In the genomic region with DNA sequence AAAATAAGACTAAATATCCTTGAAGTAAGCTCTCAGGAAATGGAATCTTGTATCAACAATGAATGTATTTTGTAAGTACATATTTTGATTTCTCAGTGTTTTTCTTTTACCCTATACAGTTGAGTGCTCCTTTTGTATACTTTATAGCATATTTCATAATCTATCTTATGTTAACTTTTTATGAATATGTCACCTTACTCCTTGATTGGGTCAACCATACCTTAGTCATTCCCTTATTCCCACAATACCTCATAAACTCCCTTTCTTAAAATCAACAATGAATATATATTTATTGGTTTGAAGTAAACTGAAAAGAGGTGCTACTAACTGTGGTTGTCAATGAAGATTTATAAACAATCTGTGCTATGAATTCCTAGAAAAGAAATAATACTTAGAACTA, we compare ENCODE assay signal across 17 cellular contexts.
DNase-seq lines count a peak whose midpoint lies in the region; ATAC-seq and TF ChIP-seq lines count a peak whose summit lies in the region.
"Had no signal": no experiment of that assay in that cellular context is flagged by ENCODE, and none has a peak within 500 bp of the region (broad histone marks: within the 10 kb centered on the region; RNA-seq: fewer than 3 reads in every experiment).

No MANE protein-coding gene starts in this region.

- DNase-seq in GM23338 (ENCODE audit: low spot score) (no peak), WTC11 (ENCODE audit: low spot score) (no peak), NCI-H2107 treated with DMSO at 0.1 percent for 48 hours (lab: John Stamatoyannopoulos, UW; ENCODE audit: unreplicated experiment) (no peak)
- DNase-seq: Calu3; CD8-positive, alpha-beta T cell; DMS79 treated with DMSO at 0.1 percent for 48 hours; GF-D8; HCEC 1CT; KBM-7 had no signal

- H2AFZ ChIP-seq in GM23338 = no peak overlapping the region

- no peaks in the 10 kb centered on the region for H3K36me3 ChIP-seq in GM23338 (ENCODE audit: insufficient read depth)
- H3K36me3 ChIP-seq in HUES6 (ENCODE audit: control insufficient read depth, insufficient read depth, low read length) = no peaks in the 10 kb centered on the region
- H3K36me3 ChIP-seq in iPS-18a (ENCODE audit: control insufficient read depth, low read depth, low read length) = no peaks in the 10 kb centered on the region
- H3K36me3 ChIP-seq: BLaER1 treated with 17β-estradiol and CSF1 and Interleukin-3, amounts not matched to agents 10 nM and 100 nM had no signal

- no peaks in the 10 kb centered on the region for H3K79me2 ChIP-seq in GM23338 (replicated peaks; ENCODE audit: insufficient read depth)

- H3F3A ChIP-seq in GM23338 (replicated peaks; ENCODE audit: low read depth) = no peaks in the 10 kb centered on the region

- H3K9ac ChIP-seq in HUES6 (ENCODE audit: low read length) = no peak overlapping the region
- peak overlapping the region; percentile 12 for H3K9ac ChIP-seq in iPS-18a (ENCODE audit: low read length)
- H3K9ac ChIP-seq: BLaER1 treated with 17β-estradiol and CSF1 and Interleukin-3, amounts not matched to agents 10 nM and 100 nM had no signal

- peak overlapping the region; percentile 55; the same call in 1 of the 2 replicates for H3K4me2 ChIP-seq in GM23338
- H3K4me2 ChIP-seq: BLaER1 treated with 17β-estradiol and CSF1 and Interleukin-3, amounts not matched to agents 10 nM and 100 nM had no signal

- H3K4me1 Mint-ChIP-seq in GM23338 = peaks cover 28% of the 10 kb centered on the region
- H3K4me1 Mint-ChIP-seq in WTC11 = peaks cover 39% of the 10 kb centered on the region
- H3K4me1 Mint-ChIP-seq: B cell, IgD-negative memory B cell had no signal

- no peak for TF ChIP-seq CTCF in GM23338 (conservative IDR thresholded peaks at IDR 0.05; ENCODE audit: low read depth in 2 of 2)
- no peak for TF ChIP-seq CTCF in WTC11 (IDR thresholded peaks at IDR 0.05)

- H3K9me3 ChIP-seq in HUES6 (ENCODE audit: control insufficient read depth, insufficient read depth, low read depth, low read length) = 0 out of 2 replicates have a peak, but pooled peaks cover 3% of the 10 kb centered on the region
- H3K9me3 ChIP-seq in iPS-18a (ENCODE audit: control insufficient read depth, low read depth, low read length) = no peaks in the 10 kb centered on the region

- peaks cover 17% of the 10 kb centered on the region for H3K9me2 ChIP-seq in GM23338 (ENCODE audit: insufficient read depth)

- H4K20me1 ChIP-seq in GM23338 (replicated peaks; ENCODE audit: insufficient read depth) = no peaks in the 10 kb centered on the region
- H4K20me1 ChIP-seq: BLaER1 treated with 17β-estradiol and CSF1 and Interleukin-3, amounts not matched to agents 10 nM and 100 nM had no signal

- CTCF ChIA-PET in WTC11 (lab: Charles Lee) = no interaction called here

- H3K4me3 ChIP-seq in GM23338 = no peak overlapping the region
- H3K4me3 ChIP-seq in HUES6 (ENCODE audit: low read depth, low read length) = no peak overlapping the region
- H3K4me3 ChIP-seq in iPS-18a (ENCODE audit: low read length) = no peak overlapping the region
- H3K4me3 ChIP-seq: BLaER1 treated with 17β-estradiol and CSF1 and Interleukin-3, amounts not matched to agents 10 nM and 100 nM had no signal

- POLR2A ChIA-PET in WTC11 (lab: Charles Lee) = no interaction called here

- H3K4me1 ChIP-seq in GM23338 (ENCODE audit: insufficient read depth) (peaks cover 23% of the 10 kb centered on the region), HUES6 (ENCODE audit: control insufficient read depth, insufficient read depth, low read length) (peaks cover 20% of the 10 kb centered on the region), iPS-18a (ENCODE audit: control insufficient read depth, low read depth, low read length) (peaks cover 19% of the 10 kb centered on the region)

- H3K27ac Mint-ChIP-seq in GM23338 = peak overlapping the region; percentile 82
- peak overlapping the region; percentile 91; the same call in 1 of the 2 replicates for H3K27ac Mint-ChIP-seq in WTC11
- H3K27ac Mint-ChIP-seq: B cell; CD8-positive, alpha-beta T cell; IgD-negative memory B cell had no signal

- H3K27me3 Mint-ChIP-seq in GM23338 (ENCODE audit: insufficient read depth, low read depth, poor library complexity) (no peaks in the 10 kb centered on the region), WTC11 (ENCODE audit: low read depth) (peaks cover 69% of the 10 kb centered on the region)
- H3K27me3 Mint-ChIP-seq: B cell, IgD-negative memory B cell had no signal

- H3K4me3 Mint-ChIP-seq in GM23338 (no peak overlapping the region), WTC11 (no peak overlapping the region)
- H3K4me3 Mint-ChIP-seq: B cell; CD8-positive, alpha-beta T cell; IgD-negative memory B cell had no signal

- ATAC-seq in GM23338 = no peak
- ATAC-seq in WTC11 = no peak
- no peak for ATAC-seq in GM19463 (IDR thresholded peaks at IDR 0.05; ENCODE audit: unreplicated experiment)
- ATAC-seq in HG03139 (IDR thresholded peaks at IDR 0.05; ENCODE audit: unreplicated experiment) = no peak
- ATAC-seq in HG03457 (IDR thresholded peaks at IDR 0.05; ENCODE audit: unreplicated experiment) = no peak
- ATAC-seq: CD8-positive, alpha-beta T cell had no signal

- no peaks in the 10 kb centered on the region for H3K27me3 ChIP-seq in GM23338 (ENCODE audit: insufficient read depth)
- no peaks in the 10 kb centered on the region for H3K27me3 ChIP-seq in HUES6 (ENCODE audit: control insufficient read depth, insufficient read depth, low read length)
- no peaks in the 10 kb centered on the region for H3K27me3 ChIP-seq in iPS-18a (ENCODE audit: control insufficient read depth, insufficient read depth, low read length)
- H3K27me3 ChIP-seq: BLaER1 treated with 17β-estradiol and CSF1 and Interleukin-3, amounts not matched to agents 10 nM and 100 nM had no signal

- H3K27ac ChIP-seq in GM23338 (ENCODE audit: low read depth) = no peak overlapping the region
- H3K27ac ChIP-seq in HUES6 (ENCODE audit: low read depth, low read length) = 0 out of 2 replicates have a peak overlapping the region, but pooled peaks have one; percentile 11
- no peak overlapping the region for H3K27ac ChIP-seq in iPS-18a (ENCODE audit: low read length)
- H3K27ac ChIP-seq: BLaER1 treated with 17β-estradiol and CSF1 and Interleukin-3, amounts not matched to agents 10 nM and 100 nM had no signal

- H3K36me3 Mint-ChIP-seq in GM23338 (ENCODE audit: low read depth) (peaks cover 36% of the 10 kb centered on the region), WTC11 (peaks cover 32% of the 10 kb centered on the region)
- H3K36me3 Mint-ChIP-seq: CD8-positive, alpha-beta T cell; IgD-negative memory B cell had no signal

- H3K9me3 Mint-ChIP-seq in GM23338 = peaks cover 27% of the 10 kb centered on the region
- H3K9me3 Mint-ChIP-seq in WTC11 = peaks cover 34% of the 10 kb centered on the region

TF ChIP-seq in GM23338, 12 proteins besides CTCF, POLR2A, EP300 and RAD21 (continues in another document):
- TF ChIP-seq STAT1 (IDR thresholded peaks at IDR 0.05; ENCODE audit: unreplicated experiment) (no peak), REST (IDR thresholded peaks at IDR 0.05; ENCODE audit: unreplicated experiment) (no peak), CREB1 (CRISPR knock-in tag; IDR thresholded peaks at IDR 0.05; ENCODE audit: low read depth) (no peak)

TF ChIP-seq in WTC11, 78 proteins besides CTCF, POLR2A, EP300 and RAD21 (continues in another document):
- TF ChIP-seq TP53 (CRISPR knock-in tag; IDR thresholded peaks at IDR 0.05) (no peak), TEAD1 (CRISPR knock-in tag; IDR thresholded peaks at IDR 0.05) (no peak), STAT6 (CRISPR knock-in tag; conservative IDR thresholded peaks at IDR 0.05; ENCODE audit: low read depth) (no peak), JAZF1 (CRISPR knock-in tag; IDR thresholded peaks at IDR 0.05) (no peak), ETV6 (CRISPR knock-in tag; IDR thresholded peaks at IDR 0.05) (no peak), GRHL2 (CRISPR knock-in tag; IDR thresholded peaks at IDR 0.05; ENCODE audit: insufficient replicate concordance, severe bottlenecking) (no peak)
- TF ChIP-seq, protein P1, sequence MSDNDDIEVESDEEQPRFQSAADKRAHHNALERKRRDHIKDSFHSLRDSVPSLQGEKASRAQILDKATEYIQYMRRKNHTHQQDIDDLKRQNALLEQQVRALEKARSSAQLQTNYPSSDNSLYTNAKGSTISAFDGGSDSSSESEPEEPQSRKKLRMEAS (CRISPR knock-in tag; IDR thresholded peaks at IDR 0.05) = no peak
